8 cellular contexts compared by ENCODE assay signal in the genomic region with DNA sequence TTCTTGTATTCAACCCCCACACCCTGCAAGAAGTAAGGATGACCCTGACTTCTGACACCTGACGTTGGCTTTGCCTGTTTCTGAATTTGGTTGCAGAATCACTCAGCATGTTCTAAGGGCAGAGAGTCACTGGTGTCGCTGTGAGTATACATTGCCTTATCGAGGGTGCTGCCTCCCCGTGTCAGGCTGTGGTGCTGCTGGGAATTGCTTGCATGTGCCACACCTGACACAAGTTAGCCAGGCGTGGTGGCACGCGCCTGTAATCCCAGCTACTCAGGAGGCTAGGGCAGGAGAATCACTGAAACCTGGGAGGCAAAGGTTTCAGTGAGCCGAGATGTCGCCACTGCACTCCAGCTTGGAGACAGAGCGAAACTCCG. TPM values are rescaled to one million over a fixed set of nuclear protein-coding genes. Genes with fewer than 3 reads are reported as not detected.
DNase-seq lines count a peak whose midpoint lies in the region; ATAC-seq lines count a peak whose summit lies in the region.

No MANE protein-coding gene starts in this region.

- ATAC-seq in esophagus mucosa (peak; percentile 67), GM18909 (IDR thresholded peaks at IDR 0.05; ENCODE audit: poor library complexity, unreplicated experiment) (no peak), HG03439 (IDR thresholded peaks at IDR 0.05; ENCODE audit: unreplicated experiment) (no peak)

- DNase-seq in NCI-H345 (lab: John Stamatoyannopoulos, UW) = peak; percentile 54
- no peak for DNase-seq in NCI-H345 treated with DMSO at 0.1 percent for 48 hours (lab: John Stamatoyannopoulos, UW; ENCODE audit: unreplicated experiment)
- DNase-seq in NCI-H2081 treated with DMSO at 0.1 percent for 48 hours (lab: John Stamatoyannopoulos, UW) = peak; percentile 15
- DNase-seq in activated CD4-positive, alpha-beta T cell treated with anti-CD3 and anti-CD28 coated beads, Interleukin-2, amount 50 U/mL, for 1 hour = peak; percentile 55
- DNase-seq in stimulated activated CD4-positive, alpha-beta T cell treated with anti-CD3 and anti-CD28 coated beads, Interleukin-1b, Interleukin-23, amount 100 ng/mL, for 24 hours (ENCODE audit: low read depth in 4 of 4, low spot score in 1 of 4) = peak in 3 of 4 experiments; percentile 23 to 53 (median 51)

RNA-seq across cellular contexts. Expression of a gene that starts 45.9 kb away (rescaled TPM):
- 19.8 TPM for total RNA-seq in esophagus mucosa

RNA-seq across cellular contexts. Expression of a gene that starts 59.7 kb away (rescaled TPM):
- 17.7 TPM for total RNA-seq in esophagus mucosa
